In genomic region chr11:12287009-12287373, GRCh38 we compare ENCODE assay signal across 2 cellular contexts.
TF ChIP-seq lines count a peak whose summit lies in the region.

No MANE protein-coding gene starts in this region.

TF ChIP-seq in IMR-90, 13 proteins besides CTCF, POLR2A, EP300 and RAD21:
- TF ChIP-seq ELK1 (IDR thresholded peaks at IDR 0.05; ENCODE audit: borderline replicate concordance, low read depth, low read length), result no peak
- peak; percentile 72; the same call in 1 of the 2 replicates for TF ChIP-seq MAZ (IDR thresholded peaks at IDR 0.05; ENCODE audit: borderline replicate concordance, low read depth, low read length)
- no peak for TF ChIP-seq NFE2L2 (IDR thresholded peaks at IDR 0.05; ENCODE audit: low read depth, low read length)
- no peak for TF ChIP-seq CEBPB (IDR thresholded peaks at IDR 0.05; ENCODE audit: low read depth, low read length)
- no peak for TF ChIP-seq MAFK (IDR thresholded peaks at IDR 0.05; ENCODE audit: low read depth, low read length)
- no peak for TF ChIP-seq RFX5 (IDR thresholded peaks at IDR 0.05; ENCODE audit: low read depth, low read length)
- TF ChIP-seq RCOR1 (IDR thresholded peaks at IDR 0.05; ENCODE audit: insufficient replicate concordance, low read length), result no peak
- no peak for TF ChIP-seq USF2 (IDR thresholded peaks at IDR 0.05; ENCODE audit: low read depth, low read length)
- peak; percentile 75 for TF ChIP-seq FOS (IDR thresholded peaks at IDR 0.05; ENCODE audit: low read depth, low read length)
- no peak for TF ChIP-seq BHLHE40 (IDR thresholded peaks at IDR 0.05; ENCODE audit: low read depth, low read length)
- no peak; the same call in 1 of the 2 replicates for TF ChIP-seq CHD1 (IDR thresholded peaks at IDR 0.05; ENCODE audit: low read depth, low read length)
- TF ChIP-seq MXI1 (IDR thresholded peaks at IDR 0.05; ENCODE audit: borderline replicate concordance, low read depth, low read length), result no peak
- TF ChIP-seq SMC3 (IDR thresholded peaks at IDR 0.05; ENCODE audit: low read depth, low read length), result no peak
TF ChIP-seq in IMR-90: peak in this region for 2.

TF ChIP-seq in H1, 55 proteins besides CTCF, POLR2A, EP300 and RAD21:
- TF ChIP-seq JUND (IDR thresholded peaks at IDR 0.05; ENCODE audit: low read length), result peak; percentile 47; the same call in 1 of the 2 replicates
- TF ChIP-seq HDAC6 (IDR thresholded peaks at IDR 0.05; ENCODE audit: low read depth, low read length), result no peak
